Comparison of ENCODE assay signal across 1 cellular context in genomic region chr17:996554-997344, GRCh38.
TF ChIP-seq lines count a peak whose summit lies in the region.

Gene TIMM22, plus strand, starts transcription at chr17:997129. Its CDS starts 14 bp downstream, at chr17:997143.

TF ChIP-seq in HEK293, 187 proteins besides CTCF, POLR2A, EP300 and RAD21 (continued from another document and continues in another):
- no peak; the same call in 1 of the 2 replicates for TF ChIP-seq GLI2 (tag by site-specific recombination; IDR thresholded peaks at IDR 0.05; ENCODE audit: borderline replicate concordance, low read depth)
- TF ChIP-seq KLF17 (tag by site-specific recombination; IDR thresholded peaks at IDR 0.05) = peak; percentile 97
- no peak for TF ChIP-seq ZNF677 (tag by site-specific recombination; IDR thresholded peaks at IDR 0.05)
- TF ChIP-seq ZNF19 (tag by site-specific recombination; IDR thresholded peaks at IDR 0.05; ENCODE audit: low read depth) = no peak
- no peak for TF ChIP-seq ZNF548 (tag by site-specific recombination; IDR thresholded peaks at IDR 0.05)
- TF ChIP-seq RBAK (tag by site-specific recombination; IDR thresholded peaks at IDR 0.05) = no peak
- TF ChIP-seq ZNF341 (tag by site-specific recombination; IDR thresholded peaks at IDR 0.05; ENCODE audit: low read depth) = peak; percentile 68
- no peak; the same call in 1 of the 2 replicates for TF ChIP-seq PRDM2 (tag by site-specific recombination; IDR thresholded peaks at IDR 0.05; ENCODE audit: borderline replicate concordance)
- TF ChIP-seq ZNF155 (tag by site-specific recombination; IDR thresholded peaks at IDR 0.05) = no peak
- TF ChIP-seq HOXC10 (CRISPR knock-in tag; IDR thresholded peaks at IDR 0.05) = peak; percentile 72; the same call in 1 of the 2 replicates
- peak; percentile 93 for TF ChIP-seq KLF16 (tag by site-specific recombination; IDR thresholded peaks at IDR 0.05)
- peak; percentile 38; the same call in 1 of the 2 replicates for TF ChIP-seq ZBTB11 (tag by site-specific recombination; conservative IDR thresholded peaks at IDR 0.05; ENCODE audit: low read depth)
- peak; percentile 99 for TF ChIP-seq ZNF76 (tag by site-specific recombination; IDR thresholded peaks at IDR 0.05; ENCODE audit: borderline replicate concordance, low read depth)
- TF ChIP-seq ZNF280D (tag by site-specific recombination; IDR thresholded peaks at IDR 0.05) = peak; percentile 87; the same call in 1 of the 2 replicates
- no peak for TF ChIP-seq ZNF664 (tag by site-specific recombination; IDR thresholded peaks at IDR 0.05)
- TF ChIP-seq ZNF830 (tag by site-specific recombination; IDR thresholded peaks at IDR 0.05; ENCODE audit: low read depth) = no peak
- peak; percentile 99 for TF ChIP-seq ZNF324 (tag by site-specific recombination; IDR thresholded peaks at IDR 0.05)
- TF ChIP-seq ZNF292 (tag by site-specific recombination; IDR thresholded peaks at IDR 0.05; ENCODE audit: borderline replicate concordance, low read depth) = no peak
- TF ChIP-seq, protein P1, sequence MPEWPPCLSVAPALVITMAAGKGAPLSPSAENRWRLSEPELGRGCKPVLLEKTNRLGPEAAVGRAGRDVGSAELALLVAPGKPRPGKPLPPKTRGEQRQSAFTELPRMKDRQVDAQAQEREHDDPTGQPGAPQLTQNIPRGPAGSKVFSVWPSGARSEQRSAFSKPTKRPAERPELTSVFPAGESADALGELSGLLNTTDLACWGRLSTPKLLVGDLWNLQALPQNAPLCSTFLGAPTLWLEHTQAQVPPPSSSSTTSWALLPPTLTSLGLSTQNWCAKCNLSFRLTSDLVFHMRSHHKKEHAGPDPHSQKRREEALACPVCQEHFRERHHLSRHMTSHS (tag by site-specific recombination; IDR thresholded peaks at IDR 0.05) = no peak
- peak; percentile 73 for TF ChIP-seq ZNF394 (tag by site-specific recombination; IDR thresholded peaks at IDR 0.05; ENCODE audit: borderline replicate concordance)
- TF ChIP-seq KLF9 (tag by site-specific recombination; IDR thresholded peaks at IDR 0.05; ENCODE audit: low read depth) = peak; percentile 62
- TF ChIP-seq ZSCAN30 (tag by site-specific recombination; IDR thresholded peaks at IDR 0.05) = peak; percentile 58
- TF ChIP-seq ZNF558 (tag by site-specific recombination; IDR thresholded peaks at IDR 0.05) = peak; percentile 69; the same call in 1 of the 2 replicates
- TF ChIP-seq OVOL3 (tag by site-specific recombination; IDR thresholded peaks at IDR 0.05) = peak; percentile 90
- TF ChIP-seq, protein P2, sequence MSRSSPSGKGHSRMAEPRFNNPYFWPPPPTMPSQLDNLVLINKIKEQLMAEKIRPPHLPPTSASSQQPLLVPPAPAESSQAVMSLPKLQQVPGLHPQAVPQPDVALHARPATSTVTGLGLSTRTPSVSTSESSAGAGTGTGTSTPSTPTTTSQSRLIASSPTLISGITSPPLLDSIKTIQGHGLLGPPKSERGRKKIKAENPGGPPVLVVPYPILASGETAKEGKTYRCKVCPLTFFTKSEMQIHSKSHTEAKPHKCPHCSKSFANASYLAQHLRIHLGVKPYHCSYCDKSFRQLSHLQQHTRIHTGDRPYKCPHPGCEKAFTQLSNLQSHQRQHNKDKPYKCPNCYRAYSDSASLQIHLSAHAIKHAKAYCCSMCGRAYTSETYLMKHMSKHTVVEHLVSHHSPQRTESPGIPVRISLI (tag by site-specific recombination; IDR thresholded peaks at IDR 0.05) = no peak
- TF ChIP-seq MZF1 (tag by site-specific recombination; IDR thresholded peaks at IDR 0.05; ENCODE audit: borderline replicate concordance) = no peak
- TF ChIP-seq ZXDB (tag by site-specific recombination; IDR thresholded peaks at IDR 0.05) = peak; percentile 96
- TF ChIP-seq ZNF621 (tag by site-specific recombination; IDR thresholded peaks at IDR 0.05) = no peak
- peak; percentile 93 for TF ChIP-seq ZFHX2 (tag by site-specific recombination; conservative IDR thresholded peaks at IDR 0.05)
- peak; percentile 39; the same call in 1 of the 2 replicates for TF ChIP-seq BCL11A (tag by site-specific recombination; IDR thresholded peaks at IDR 0.05; ENCODE audit: low read depth)
- TF ChIP-seq ZNF211 (tag by site-specific recombination; IDR thresholded peaks at IDR 0.05; ENCODE audit: low read depth) = no peak
- TF ChIP-seq ZNF157 (tag by site-specific recombination; IDR thresholded peaks at IDR 0.05) = 0 out of 2 replicates have a peak, but pooled peaks have one; percentile 25
- no peak; the same call in 1 of the 2 replicates for TF ChIP-seq ZNF596 (tag by site-specific recombination; IDR thresholded peaks at IDR 0.05)
- peak; percentile 54; the same call in 1 of the 2 replicates for TF ChIP-seq ZNF623 (tag by site-specific recombination; IDR thresholded peaks at IDR 0.05)
- TF ChIP-seq ZNF335 (tag by site-specific recombination; conservative IDR thresholded peaks at IDR 0.05) = peak; percentile 96
- 0 out of 2 replicates have a peak, but pooled peaks have one; percentile 21 for TF ChIP-seq ZNF518A (tag by site-specific recombination; conservative IDR thresholded peaks at IDR 0.05; ENCODE audit: low read depth)
